ENCODE assay signal across 8 cellular contexts in genomic region chr16:3610698-3611144, GRCh38. TPM values are rescaled to one million over a fixed set of nuclear protein-coding genes. Genes with fewer than 3 reads are reported as not detected.
DNase-seq lines count a peak whose midpoint lies in the region; ATAC-seq and TF ChIP-seq lines count a peak whose summit lies in the region.

No MANE protein-coding gene starts in this region.

- POLR2A ChIA-PET in AG04449 (lab: Yijun Ruan, JAX), result no interaction called here

- H3K27me3 Mint-ChIP-seq in stimulated activated naive CD8-positive, alpha-beta T cell treated with anti-CD3 and anti-CD28 coated beads, Interleukin-15, amount 100 ng/mL, for 72 hours, result no peaks in the 10 kb centered on the region

- H3K36me3 Mint-ChIP-seq in activated naive CD4-positive, alpha-beta T cell treated with anti-CD3 and anti-CD28 coated beads, Interleukin-2, amount 50 U/mL, for 72 hours, result peaks cover 24 to 32% of the 10 kb centered on the region in 2 donors

- CTCF ChIA-PET in AG04449 (lab: Yijun Ruan, JAX), result no interaction called here

- peaks cover 58% of the 10 kb centered on the region for H3K4me1 Mint-ChIP-seq in stimulated activated naive CD8-positive, alpha-beta T cell treated with anti-CD3 and anti-CD28 coated beads, Interleukin-15, amount 100 ng/mL, for 72 hours

- no peaks in the 10 kb centered on the region; the same call in 1 of the 2 replicates for H3K36me3 ChIP-seq in H7 (replicated peaks; ENCODE audit: control insufficient read depth, insufficient read depth, low read length)

- no peak for ATAC-seq in activated naive CD4-positive, alpha-beta T cell treated with anti-CD3 and anti-CD28 coated beads, Interleukin-2, amount 50 U/mL, for 72 hours
- ATAC-seq in stimulated activated naive CD8-positive, alpha-beta T cell treated with anti-CD3 and anti-CD28 coated beads, Interleukin-15, amount 100 ng/mL, for 72 hours, result no peak

- no peaks in the 10 kb centered on the region for H3K9me3 Mint-ChIP-seq in activated naive CD4-positive, alpha-beta T cell treated with anti-CD3 and anti-CD28 coated beads, Interleukin-2, amount 50 U/mL, for 72 hours
- no peaks in the 10 kb centered on the region for H3K9me3 Mint-ChIP-seq in stimulated activated naive CD8-positive, alpha-beta T cell treated with anti-CD3 and anti-CD28 coated beads, Interleukin-15, amount 100 ng/mL, for 72 hours

- DNase-seq in AG04449 (ENCODE audit: low read depth, low spot score) (no peak), H7 (no peak), inferior parietal cortex (ENCODE audit: extremely low spot score) (peak; percentile 20), NCI-H128 (lab: John Stamatoyannopoulos, UW; ENCODE audit: unreplicated experiment) (no peak), NCI-H187 treated with DMSO at 0.1 percent for 48 hours (lab: John Stamatoyannopoulos, UW) (no peak), NCI-H1436 (lab: John Stamatoyannopoulos, UW) (no peak)
- no peak for DNase-seq in activated naive CD4-positive, alpha-beta T cell treated with anti-CD3 and anti-CD28 coated beads, Interleukin-2, amount 50 U/mL, for 72 hours (ENCODE audit: low spot score in 2 of 2)
- no peak for DNase-seq in stimulated activated naive CD8-positive, alpha-beta T cell treated with anti-CD3 and anti-CD28 coated beads, Interleukin-15, amount 100 ng/mL, for 72 hours

- no peak for TF ChIP-seq CTCF in AG04449 (IDR thresholded peaks at IDR 0.05; ENCODE audit: insufficient read depth, low read length, missing control alignments)

- no peaks in the 10 kb centered on the region for H3K27me3 ChIP-seq in H7 (ENCODE audit: control insufficient read depth, insufficient read depth, low read length)

- peak overlapping the region; percentile 88 for H3K4me3 ChIP-seq in AG04449 (ENCODE audit: low read depth, low read length)
- H3K4me3 ChIP-seq in H7 (ENCODE audit: insufficient read depth, low read depth, low read length), result peak overlapping the region; percentile 86

- H3K27ac Mint-ChIP-seq in activated naive CD4-positive, alpha-beta T cell treated with anti-CD3 and anti-CD28 coated beads, Interleukin-2, amount 50 U/mL, for 72 hours, result peak overlapping the region; percentile 45 to 97
- H3K27ac Mint-ChIP-seq in stimulated activated naive CD8-positive, alpha-beta T cell treated with anti-CD3 and anti-CD28 coated beads, Interleukin-15, amount 100 ng/mL, for 72 hours, result peak overlapping the region in 1 of 2 donors; percentile 6

- peak overlapping the region; percentile 96 to 100 for H3K4me3 Mint-ChIP-seq in stimulated activated naive CD8-positive, alpha-beta T cell treated with anti-CD3 and anti-CD28 coated beads, Interleukin-15, amount 100 ng/mL, for 72 hours

RNA-seq across cellular contexts. Expression of gene SLX4, which starts 0.7 kb away (rescaled TPM):
- 8.4 and 11.3 TPM in 2 replicates for total RNA-seq in H7 (2014; rRNA removed; shearing (Covaris generic))
- 10 to 100 TPM; 12.7 to 19.7 TPM for total RNA-seq in activated naive CD4-positive, alpha-beta T cell treated with anti-CD3 and anti-CD28 coated beads, Interleukin-2, amount 50 U/mL, for 72 hours

RNA-seq across cellular contexts. Expression of gene NLRC3, which starts 33.5 kb away (rescaled TPM):
- 0.03 and 0.11 TPM in 2 replicates for total RNA-seq in H7 (2014; rRNA removed; shearing (Covaris generic))
- 10 to 100 TPM; 24.6 to 26.2 TPM for total RNA-seq in activated naive CD4-positive, alpha-beta T cell treated with anti-CD3 and anti-CD28 coated beads, Interleukin-2, amount 50 U/mL, for 72 hours

RNA-seq across cellular contexts. Expression of gene DNASE1, which starts 43.8 kb away (rescaled TPM):
- 13.8 and 23.7 TPM in 2 replicates for total RNA-seq in H7 (2014; rRNA removed; shearing (Covaris generic))
- 10 to 100 TPM; 17.5 to 29.5 TPM for total RNA-seq in activated naive CD4-positive, alpha-beta T cell treated with anti-CD3 and anti-CD28 coated beads, Interleukin-2, amount 50 U/mL, for 72 hours

Comparison
In these comparisons a context has a peak if more than half of its experiments do, and no peak if none do; other contexts are left out.
1. RNA of gene NLRC3, which starts 33.5 kb away (total RNA-seq): 24.6 to 26.2 TPM in activated naive CD4-positive, alpha-beta T cell treated with anti-CD3 and anti-CD28 coated beads, Interleukin-2, amount 50 U/mL, for 72 hours; 0.03 to 0.11 TPM in H7; every median in the first group is over 10 times any median in the second.